8 cellular contexts compared by ENCODE assay signal in genomic region chr12:88036368-88036965, GRCh38. TPM values are rescaled to one million over a fixed set of nuclear protein-coding genes. Genes with fewer than 3 reads are reported as not detected.
DNase-seq lines count a peak whose midpoint lies in the region; ATAC-seq, FAIRE-seq and TF ChIP-seq lines count a peak whose summit lies in the region.

No MANE protein-coding gene starts in this region.

- no peak for DNase-seq in GM12892 (ENCODE audit: insufficient read length)
- DNase-seq in NOMO-1 treated with DMSO at 0.1 percent for 48 hours (lab: John Stamatoyannopoulos, UW; ENCODE audit: unreplicated experiment) = peak; percentile 62
- DNase-seq in dedifferentiated amniotic fluid mesenchymal stem cell (ENCODE audit: extremely low spot score) = peak; percentile 75
- no peak for DNase-seq in natural killer cell
- DNase-seq in NCI-H1417 treated with DMSO at 0.1 percent for 48 hours (lab: John Stamatoyannopoulos, UW) = no peak
- DNase-seq in NCI-H1105 (lab: John Stamatoyannopoulos, UW) = no peak
- no peak for DNase-seq in COLO668 (lab: John Stamatoyannopoulos, UW; ENCODE audit: unreplicated experiment)

- no peak for TF ChIP-seq CTCF in natural killer cell (IDR thresholded peaks at IDR 0.05)

- no peaks in the 10 kb centered on the region for H3K27me3 Mint-ChIP-seq in natural killer cell (ENCODE audit: low read depth in 2 of 2)

- intact Hi-C loops in natural killer cell (cut with micrococcal nuclease) = no loop called here

- peak overlapping the region; percentile 43 to 93 for H3K27ac Mint-ChIP-seq in natural killer cell

- no peak for TF ChIP-seq POLR2A in GM12892 (IDR thresholded peaks at IDR 0.05; ENCODE audit: low read depth, low read length)

- peak; percentile 74 for FAIRE-seq in GM12892 (lab: Jason Lieb, UNC)

- no peaks in the 10 kb centered on the region for H3K36me3 Mint-ChIP-seq in natural killer cell

- ATAC-seq in natural killer cell (no peak), HG03354 (IDR thresholded peaks at IDR 0.05; ENCODE audit: poor library complexity, severe bottlenecking, unreplicated experiment) (no peak)

- H3K9me3 Mint-ChIP-seq in natural killer cell = no peaks in the 10 kb centered on the region

- peak overlapping the region; percentile 97 for H3K4me3 Mint-ChIP-seq in natural killer cell

- H3K4me1 Mint-ChIP-seq in natural killer cell = peaks cover 32 to 50% of the 10 kb centered on the region in 2 donors

RNA-seq across cellular contexts. Expression of gene C12orf50, which starts 7.3 kb away (rescaled TPM):
- not detected for polyA plus RNA-seq in GM12892 (2012; ENCODE audit: missing spikeins)
- under 1 TPM in 1 of 3 donors, not detected in 2; 0.18 TPM for total RNA-seq in natural killer cell

Comparison
In these comparisons a context has a peak if more than half of its experiments do, and no peak if none do; other contexts are left out.
1. DNase-seq: peak in NOMO-1 treated with DMSO at 0.1 percent for 48 hours (single experiment) and dedifferentiated amniotic fluid mesenchymal stem cell (single experiment); none in GM12892 (single experiment), natural killer cell (single experiment), NCI-H1417 treated with DMSO at 0.1 percent for 48 hours (single experiment), NCI-H1105 (single experiment) and COLO668 (single experiment).